ENCODE assay signal across 23 cellular contexts in genomic region chr2:96541753-96542152, GRCh38. TPM values are rescaled to one million over a fixed set of nuclear protein-coding genes. Genes with fewer than 3 reads are reported as not detected.
DNase-seq lines count a peak whose midpoint lies in the region; ATAC-seq and TF ChIP-seq lines count a peak whose summit lies in the region.
"Had no signal": no experiment of that assay in that cellular context is flagged by ENCODE, and none has a peak within 500 bp of the region (broad histone marks: within the 10 kb centered on the region; RNA-seq: fewer than 3 reads in every experiment).

No MANE protein-coding gene starts in this region.

- H3K4me3 ChIP-seq in breast epithelium (peak overlapping the region in 1 of 3 donors; percentile 32), mammary epithelial cell (replicated peaks in 1 of 3; ENCODE audit: insufficient read depth in 1 of 3, low read depth in 2 of 3, low read length in 3 of 3) (no peak overlapping the region)
- H3K4me3 ChIP-seq: testis had no signal

- DNase-seq in breast epithelium (ENCODE audit: low spot score in 2 of 2) (no peak), mammary epithelial cell (no peak), RPMI8226 (peak; percentile 2), memory B cell (ENCODE audit: low spot score in 2 of 2) (no peak), NCI-H2081 treated with DMSO at 0.1 percent for 48 hours (lab: John Stamatoyannopoulos, UW) (no peak), G401 (ENCODE audit: low spot score) (no peak)
- DNase-seq in stimulated activated CD8-positive, alpha-beta memory T cell treated with anti-CD3 and anti-CD28 coated beads, Interleukin-4, amount 100 ng/mL, for 48 hours = no peak
- DNase-seq: activated naive CD8-positive, alpha-beta T cell treated with anti-CD3 and anti-CD28 coated beads, Interleukin-2, amount 10 ng/mL, durations not matched to agents 7 days and 5 days; CD8-positive, alpha-beta T cell; cerebellar nuclear complex; erythroblast; naive B cell; NCI-H1417; NCI-H446 treated with DMSO at 0.1 percent for 48 hours; PC-3; retina; Right ventricle myocardium superior; stimulated activated CD4-positive, alpha-beta T cell treated with anti-CD3 and anti-CD28 coated beads, Interleukin-4, amount 100 ng/mL, for 1 hour; SW 1271; testis had no signal

- intact Hi-C loops in breast epithelium (cut with DNase I; ENCODE audit: low total_unique reads) = no loop called here
- intact Hi-C loops in mammary epithelial cell (cut with micrococcal nuclease) = no loop called here

- no peak for TF ChIP-seq POLR2A in breast epithelium (IDR thresholded peaks at IDR 0.05)

- no peaks in the 10 kb centered on the region for H4K20me1 ChIP-seq in mammary epithelial cell (ENCODE audit: insufficient read depth, low read length)

- peak overlapping the region; percentile 6 to 69 for H3K27ac ChIP-seq in breast epithelium
- H3K27ac ChIP-seq in mammary epithelial cell (ENCODE audit: insufficient read depth, low read depth, low read length) = no peak overlapping the region
- H3K27ac ChIP-seq: testis had no signal

- H3K27ac Mint-ChIP-seq in memory B cell = peak overlapping the region; percentile 2
- H3K27ac Mint-ChIP-seq: activated naive CD8-positive, alpha-beta T cell treated with anti-CD3 and anti-CD28 coated beads, Interleukin-2, amount 10 ng/mL, durations not matched to agents 7 days and 5 days; activated T-helper 2 cell treated with anti-CD3 and anti-CD28 coated beads, Interferon-gamma antibody, Interleukin-2, Interleukin-4, amounts not matched to agents 10 μg/mL and 5 μg/mL and 100 μg/mL, durations not matched to agents 14 hours and 24 hours and 36 hours had no signal

- no peak overlapping the region for H3K4me2 ChIP-seq in mammary epithelial cell (ENCODE audit: insufficient read depth, low read depth, low read length)

- in situ Hi-C loops in mammary epithelial cell (cut with MboI; ENCODE audit: low sequenced_read_pairs in 2 of 2) (no loop called here), G401 (cut with HindIII; ENCODE audit: low sequenced_read_pairs) (no loop called here)

- dilution Hi-C loops in mammary epithelial cell (cut with HindIII; ENCODE audit: low sequenced_read_pairs) = no loop called here

- H3K27me3 ChIP-seq in breast epithelium = no peaks in the 10 kb centered on the region
- no peaks in the 10 kb centered on the region for H3K27me3 ChIP-seq in mammary epithelial cell (ENCODE audit: insufficient read depth, low read length)
- H3K27me3 ChIP-seq: testis had no signal

- WGBS in mammary epithelial cell (ENCODE audit: low coverage, missing lambda C conversion rate) = 100% methylated on average over 4 of the region's 4 CpGs

- H3K27me3 Mint-ChIP-seq in memory B cell = no peaks in the 10 kb centered on the region
- H3K27me3 Mint-ChIP-seq: naive B cell had no signal

- CTCF ChIA-PET in mammary epithelial cell (lab: Charles Lee; ENCODE audit: low non-redundant PET) = interaction anchor here (0.8 kb wide), 1 partner anchor 15 kb away, joined by 4 read pairs; no protein-coding TSS in a partner anchor

- TF ChIP-seq CTCF in breast epithelium (IDR thresholded peaks at IDR 0.05) (no peak), mammary epithelial cell (conservative IDR thresholded peaks at IDR 0.05 in 1 of 2, IDR thresholded peaks at IDR 0.05 in 1 of 2; ENCODE audit: extremely low read depth in 1 of 2, insufficient read depth in 1 of 2, low read depth in 1 of 2, low read length in 2 of 2) (no peak)

- H3K36me3 Mint-ChIP-seq in memory B cell = peaks cover 13% of the 10 kb centered on the region

- peaks cover 18% of the 10 kb centered on the region for H3K79me2 ChIP-seq in mammary epithelial cell (ENCODE audit: insufficient read depth, low read length)

- peaks cover 34% of the 10 kb centered on the region for H3K4me1 Mint-ChIP-seq in memory B cell

- H3K4me3 Mint-ChIP-seq in memory B cell = no peak overlapping the region
- H3K4me3 Mint-ChIP-seq: activated naive CD8-positive, alpha-beta T cell treated with anti-CD3 and anti-CD28 coated beads, Interleukin-2, amount 10 ng/mL, durations not matched to agents 7 days and 5 days; CD8-positive, alpha-beta T cell had no signal

- H3K9me3 ChIP-seq in breast epithelium = no peaks in the 10 kb centered on the region
- no peaks in the 10 kb centered on the region for H3K9me3 ChIP-seq in mammary epithelial cell (replicated peaks; ENCODE audit: insufficient read depth, low read length)
- H3K9me3 ChIP-seq: testis had no signal

- H3K4me1 ChIP-seq in breast epithelium = peaks cover 5 to 13% of the 10 kb centered on the region in 2 donors
- peaks cover 26% of the 10 kb centered on the region for H3K4me1 ChIP-seq in mammary epithelial cell (ENCODE audit: insufficient read depth, low read length)

- no peaks in the 10 kb centered on the region for H3K9me3 Mint-ChIP-seq in memory B cell
- H3K9me3 Mint-ChIP-seq: activated naive CD8-positive, alpha-beta T cell treated with anti-CD3 and anti-CD28 coated beads, Interleukin-2, amount 10 ng/mL, durations not matched to agents 7 days and 5 days; activated T-helper 2 cell treated with anti-CD3 and anti-CD28 coated beads, Interferon-gamma antibody, Interleukin-2, Interleukin-4, amounts not matched to agents 10 μg/mL and 5 μg/mL and 100 μg/mL, durations not matched to agents 14 hours and 24 hours and 36 hours; CD8-positive, alpha-beta T cell; naive B cell had no signal

- H3K36me3 ChIP-seq in breast epithelium (no peaks in the 10 kb centered on the region), mammary epithelial cell (ENCODE audit: insufficient read depth, low read length) (no peaks in the 10 kb centered on the region)

- H2AFZ ChIP-seq in mammary epithelial cell (ENCODE audit: low read depth, low read length) = no peak overlapping the region

- BruUV-seq in mammary epithelial cell (replicated peaks; lab: Mats Ljungman, UMichigan) = no TSS peak

- no peak overlapping the region for H3K9ac ChIP-seq in mammary epithelial cell (ENCODE audit: insufficient read depth, low read length)

- ATAC-seq in memory B cell (ENCODE audit: low read depth) = no peak
- ATAC-seq: activated CD4-positive, CD25-positive, alpha-beta regulatory T cell treated with anti-CD3 and anti-CD28 coated beads, Interleukin-2, amount 50 U/mL, for 24 hours; CD8-positive, alpha-beta T cell; PC-3 had no signal

RNA-seq across cellular contexts. Expression of gene ARID5A, which starts 5.2 kb away (rescaled TPM):
- 100 to 1,000 TPM in 1 of 3 donors, 10 to 100 TPM in 2; 18.9 to 132 (median 56.4) TPM for total RNA-seq in breast epithelium
- total RNA-seq in mammary epithelial cell = 1 to 10 TPM; 6.6 to 8.3 TPM
- 3.0 TPM for polyA plus RNA-seq in mammary epithelial cell
- 1.3 TPM for polyA minus RNA-seq in mammary epithelial cell
- total RNA-seq in G401 (2014; rRNA removed; shearing (Covaris generic)) = 7.6 and 8.6 TPM in 2 replicates

RNA-seq across cellular contexts. Expression of gene NEURL3, which starts 36.6 kb away (rescaled TPM):
- total RNA-seq in breast epithelium = 1 to 10 TPM in 2 of 3 donors, not detected in 1; 4.3 to 6.1 TPM
- total RNA-seq in mammary epithelial cell = not detected
- polyA plus RNA-seq in mammary epithelial cell = not detected
- not detected for polyA minus RNA-seq in mammary epithelial cell
- total RNA-seq in G401 (2014; rRNA removed; shearing (Covaris generic)) = not detected in 2 replicates
- total RNA-seq: CD8-positive, alpha-beta T cell; MCF 10A; Right ventricle myocardium superior had no signal
